In the genomic region with DNA sequence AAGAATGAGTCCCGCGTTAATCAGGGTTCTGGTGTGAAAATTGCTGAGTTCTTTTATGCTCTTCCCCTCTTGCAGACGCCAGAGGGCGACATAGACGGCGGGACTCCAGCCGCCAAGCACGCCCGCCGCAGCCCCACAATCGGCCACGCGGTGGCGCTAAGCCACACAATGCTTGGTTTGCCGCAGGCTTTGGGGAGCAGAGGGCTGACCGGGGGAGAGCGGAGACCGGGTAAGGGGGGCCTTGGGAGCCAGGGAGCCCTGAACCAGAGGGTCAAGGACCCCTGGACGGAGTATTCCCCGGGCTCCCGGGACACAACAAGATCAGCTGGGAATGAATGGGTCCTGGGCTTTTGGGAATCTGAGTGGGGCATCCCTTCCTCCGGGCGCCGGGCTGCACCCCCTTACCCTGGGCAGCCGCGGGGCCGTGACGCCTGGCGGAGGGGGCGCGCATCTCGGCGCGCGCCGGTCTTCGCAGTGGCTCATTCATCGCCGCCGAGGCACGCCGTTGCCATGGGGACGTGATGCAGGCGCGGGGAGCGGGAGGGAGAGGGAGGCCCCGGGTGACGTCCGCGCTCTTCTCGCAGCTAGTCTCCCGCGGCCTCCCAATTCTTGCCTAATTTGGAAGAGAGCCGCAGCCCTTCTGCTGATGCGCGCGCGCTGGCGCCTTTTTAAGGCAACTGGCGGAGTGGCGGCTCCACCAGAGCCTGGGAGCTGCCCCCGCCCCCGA, we compare ENCODE assay signal across 8 cellular contexts. TPM values are rescaled to one million over a fixed set of nuclear protein-coding genes. Genes with fewer than 3 reads are reported as not detected.
A peak's percentile ranks its signal among the peaks of the same experiment; 100 is the strongest.
DNase-seq lines count a peak whose midpoint lies in the region; ATAC-seq and TF ChIP-seq lines count a peak whose summit lies in the region.

No MANE protein-coding gene starts in this region.

- H2BK5ac ChIP-seq in trophoblast cell (ENCODE audit: low read depth, low read length, poor library complexity) = no peak overlapping the region

- no peak overlapping the region for H3K4ac ChIP-seq in trophoblast cell (ENCODE audit: low read depth, low read length)

- peaks cover 0 to 8% (median 2%) of the 10 kb centered on the region in 10 experiments; a peak in 7 of 20 replicates for H3K4me1 ChIP-seq in BLaER1 treated with 17β-estradiol and CSF1 and Interleukin-3, amounts not matched to agents 10 nM and 100 nM
- H3K4me1 ChIP-seq in heart left ventricle (peaks cover 0 to 11% (median 7%) of the 10 kb centered on the region in 12 donors), trophoblast cell (ENCODE audit: control insufficient read depth in 1 of 2, insufficient read depth in 2 of 2, low read length in 2 of 2) (peaks cover 0 to 2% of the 10 kb centered on the region in 2 experiments), tibial nerve (peaks cover 0 to 10% (median 4%) of the 10 kb centered on the region in 4 donors)

- POLR2A ChIA-PET in activated naive CD8-positive, alpha-beta T cell treated with anti-CD3 and anti-CD28 coated beads, Interleukin-2, amount 10 ng/mL, durations not matched to agents 7 days and 5 days (lab: Charles Lee) = interaction anchor here (0.6 to 2.3 kb wide), 4 partner anchors 12 to 74 kb away, joined by 3 to 10 read pairs (median 4); partner anchors contain the start of genes DPP3, MRPL11 and NPAS4

- H2BK12ac ChIP-seq in trophoblast cell (ENCODE audit: low read length) = no peak overlapping the region

- intact Hi-C loops in heart left ventricle (cut with DNase I) = loop anchor here (1.0 to 10.0 kb wide), 12 partner anchors 20 to 426 kb away; partner anchors contain the start of gene RBM4B (in 5 of the 10)

- H3K18ac ChIP-seq in trophoblast cell (ENCODE audit: low read length) = no peak overlapping the region

- peak overlapping the region in 1 of 11 experiments; percentile 33; a peak in 1 of 22 replicates for H3K27ac ChIP-seq in BLaER1 treated with 17β-estradiol and CSF1 and Interleukin-3, amounts not matched to agents 10 nM and 100 nM
- H3K27ac ChIP-seq in SU-DHL-6 (ENCODE audit: low read depth, low read length) = no peak overlapping the region
- H3K27ac ChIP-seq in heart left ventricle = peak overlapping the region in 5 of 12 donors; percentile 13 to 82 (median 46)
- no peak overlapping the region for H3K27ac ChIP-seq in trophoblast cell (ENCODE audit: low read depth, low read length)
- H3K27ac ChIP-seq in tibial nerve = peak overlapping the region in 3 of 4 donors; percentile 40 to 53 (median 43)

- H3F3A ChIP-seq in SU-DHL-6 (ENCODE audit: insufficient read depth) = no peaks in the 10 kb centered on the region

- H2AFZ ChIP-seq in SU-DHL-6 (ENCODE audit: low read depth, low read length, severe bottlenecking) (no peak overlapping the region), trophoblast cell (ENCODE audit: insufficient read depth, low read length, poor library complexity) (peak overlapping the region; percentile 46)

- peak overlapping the region; percentile 90 to 100 (median 99) for H3K4me2 ChIP-seq in BLaER1 treated with 17β-estradiol and CSF1 and Interleukin-3, amounts not matched to agents 10 nM and 100 nM
- H3K4me2 ChIP-seq in SU-DHL-6 (ENCODE audit: low read depth, low read length, poor library complexity, severe bottlenecking) = peak overlapping the region; percentile 61
- peak overlapping the region; percentile 93 for H3K4me2 ChIP-seq in trophoblast cell (ENCODE audit: low read length)

- H3K14ac ChIP-seq in trophoblast cell (ENCODE audit: low read length) = no peak overlapping the region

- no peak overlapping the region for H2BK120ac ChIP-seq in trophoblast cell (ENCODE audit: insufficient read depth, low read length, poor library complexity)

- H3K9me2 ChIP-seq in SU-DHL-6 (replicated peaks; ENCODE audit: insufficient read depth, low read length) = no peaks in the 10 kb centered on the region

- H3K36me3 ChIP-seq in BLaER1 treated with 17β-estradiol and CSF1 and Interleukin-3, amounts not matched to agents 10 nM and 100 nM = no peaks in the 10 kb centered on the region
- H3K36me3 ChIP-seq in SU-DHL-6 (ENCODE audit: low read length) (no peaks in the 10 kb centered on the region), heart left ventricle (no peaks in the 10 kb centered on the region), trophoblast cell (ENCODE audit: control insufficient read depth in 1 of 2, insufficient read depth in 2 of 2, low read length in 2 of 2) (no peaks in the 10 kb centered on the region), tibial nerve (no peaks in the 10 kb centered on the region)

- no peak overlapping the region for H4K91ac ChIP-seq in trophoblast cell (ENCODE audit: low read depth, low read length)

- no peaks in the 10 kb centered on the region for H3K36me3 Mint-ChIP-seq in activated naive CD8-positive, alpha-beta T cell treated with anti-CD3 and anti-CD28 coated beads, Interleukin-2, amount 10 ng/mL, durations not matched to agents 7 days and 5 days

- peaks cover 0 to 44% (median 7%) of the 10 kb centered on the region in 11 experiments; a peak in 11 of 22 replicates for H4K20me1 ChIP-seq in BLaER1 treated with 17β-estradiol and CSF1 and Interleukin-3, amounts not matched to agents 10 nM and 100 nM
- H4K20me1 ChIP-seq in SU-DHL-6 (ENCODE audit: low read depth, low read length) = no peaks in the 10 kb centered on the region

- H3K4me3 ChIP-seq in BLaER1 treated with 17β-estradiol and CSF1 and Interleukin-3, amounts not matched to agents 10 nM and 100 nM = peak overlapping the region; percentile 48 to 73 (median 60)
- peak overlapping the region; percentile 42 for H3K4me3 ChIP-seq in SU-DHL-6 (ENCODE audit: insufficient read depth, low read length, poor library complexity, severe bottlenecking)
- peak overlapping the region in 11 of 12 donors; percentile 10 to 63 (median 51) for H3K4me3 ChIP-seq in heart left ventricle
- peak overlapping the region; percentile 58 for H3K4me3 ChIP-seq in trophoblast cell (ENCODE audit: low read depth, low read length)
- H3K4me3 ChIP-seq in tibial nerve = peak overlapping the region; percentile 21 to 50 (median 42)

- H3K79me2 ChIP-seq in SU-DHL-6 (ENCODE audit: insufficient read depth, low read length) (no peaks in the 10 kb centered on the region), trophoblast cell (ENCODE audit: control insufficient read depth, insufficient read depth, low read length, poor library complexity) (no peaks in the 10 kb centered on the region)

- TF ChIP-seq POLR2A in heart left ventricle (IDR thresholded peaks at IDR 0.05) (no peak), tibial nerve (IDR thresholded peaks at IDR 0.05) (no peak)

- ATAC-seq in GM21529 (IDR thresholded peaks at IDR 0.05; ENCODE audit: unreplicated experiment) (peak; percentile 56), heart left ventricle (peak; percentile 34 to 97 (median 91))
- peak; percentile 85 for ATAC-seq in activated naive CD8-positive, alpha-beta T cell treated with anti-CD3 and anti-CD28 coated beads, Interleukin-2, amount 10 ng/mL, durations not matched to agents 7 days and 5 days (ENCODE audit: low read depth)

- peak; percentile 100 for TF ChIP-seq CTCF in SU-DHL-6 (IDR thresholded peaks at IDR 0.05; ENCODE audit: insufficient read depth, low read length, poor library complexity, severe bottlenecking)
- peak in 11 of 12 donors; percentile 100 for TF ChIP-seq CTCF in heart left ventricle (IDR thresholded peaks at IDR 0.05)
- TF ChIP-seq CTCF in tibial nerve (IDR thresholded peaks at IDR 0.05) = peak; percentile 98 to 100 (median 100)

- H3K27me3 Mint-ChIP-seq in activated naive CD8-positive, alpha-beta T cell treated with anti-CD3 and anti-CD28 coated beads, Interleukin-2, amount 10 ng/mL, durations not matched to agents 7 days and 5 days = peaks cover 13% of the 10 kb centered on the region

- peaks cover 51 to 53% (median 52%) of the 10 kb centered on the region in 11 experiments for H3K27me3 ChIP-seq in BLaER1 treated with 17β-estradiol and CSF1 and Interleukin-3, amounts not matched to agents 10 nM and 100 nM
- H3K27me3 ChIP-seq in SU-DHL-6 (ENCODE audit: low read length) (no peaks in the 10 kb centered on the region), heart left ventricle (peaks cover 0 to 18% (median 0%) of the 10 kb centered on the region in 9 donors), trophoblast cell (ENCODE audit: insufficient read depth, low read length) (no peaks in the 10 kb centered on the region), tibial nerve (peaks cover 0 to 26% of the 10 kb centered on the region in 2 donors)

- no peak overlapping the region for H3K23ac ChIP-seq in trophoblast cell (ENCODE audit: low read length)

- peak; percentile 89 to 99 (median 97) for DNase-seq in NCI-H1417 (lab: John Stamatoyannopoulos, UW)
- DNase-seq in activated naive CD8-positive, alpha-beta T cell treated with anti-CD3 and anti-CD28 coated beads, Interleukin-2, amount 10 ng/mL, durations not matched to agents 7 days and 5 days = peak; percentile 97
- DNase-seq in heart left ventricle = peak; percentile 85 to 92 (median 88)
- DNase-seq in trophoblast cell = peak; percentile 69 to 94
- peak; percentile 85 to 96 for DNase-seq in tibial nerve (ENCODE audit: low spot score in 2 of 2)

- H3K4me3 Mint-ChIP-seq in activated naive CD8-positive, alpha-beta T cell treated with anti-CD3 and anti-CD28 coated beads, Interleukin-2, amount 10 ng/mL, durations not matched to agents 7 days and 5 days = peak overlapping the region; percentile 83

- peak; percentile 8 to 47 for TF ChIP-seq EP300 in tibial nerve (IDR thresholded peaks at IDR 0.05)

- no peaks in the 10 kb centered on the region for H3K9me3 ChIP-seq in BLaER1 treated with 17β-estradiol and CSF1 and Interleukin-3, amounts not matched to agents 10 nM and 100 nM (replicated peaks in 1 of 11)
- no peaks in the 10 kb centered on the region for H3K9me3 ChIP-seq in SU-DHL-6 (ENCODE audit: insufficient read depth, low read length)
- no peaks in the 10 kb centered on the region for H3K9me3 ChIP-seq in heart left ventricle
- H3K9me3 ChIP-seq in trophoblast cell (ENCODE audit: insufficient read depth, low read depth, low read length) = peaks cover 2% of the 10 kb centered on the region
- no peaks in the 10 kb centered on the region for H3K9me3 ChIP-seq in tibial nerve

- H3K79me1 ChIP-seq in trophoblast cell (ENCODE audit: low read length) = no peaks in the 10 kb centered on the region

- H3K9ac ChIP-seq in BLaER1 treated with 17β-estradiol and CSF1 and Interleukin-3, amounts not matched to agents 10 nM and 100 nM = peak overlapping the region; percentile 21 to 71 (median 53); a peak in 16 of 22 replicates
- no peak overlapping the region for H3K9ac ChIP-seq in SU-DHL-6 (ENCODE audit: low read length)
- peak overlapping the region; percentile 36 for H3K9ac ChIP-seq in trophoblast cell (ENCODE audit: low read length)

- no peaks in the 10 kb centered on the region for H3K9me3 Mint-ChIP-seq in activated naive CD8-positive, alpha-beta T cell treated with anti-CD3 and anti-CD28 coated beads, Interleukin-2, amount 10 ng/mL, durations not matched to agents 7 days and 5 days

- no peak overlapping the region for H4K12ac ChIP-seq in trophoblast cell (ENCODE audit: low read depth, low read length)

- 0 to 1% (median 1%) methylated on average over 2 to 63 of the region's 63 CpGs for WGBS in heart left ventricle, 4 donors
- WGBS in trophoblast cell (ENCODE audit: extremely low coverage, insufficient coverage, insufficient read length) = no CpG with 5 or more reads among the region's 63 CpGs
- WGBS in tibial nerve, 2 donors = 1% methylated on average over 27 to 40 of the region's 63 CpGs

- no peak overlapping the region for H4K8ac ChIP-seq in trophoblast cell (ENCODE audit: low read depth, low read length)

- peaks cover 3% of the 10 kb centered on the region for H3K4me1 Mint-ChIP-seq in activated naive CD8-positive, alpha-beta T cell treated with anti-CD3 and anti-CD28 coated beads, Interleukin-2, amount 10 ng/mL, durations not matched to agents 7 days and 5 days

- no peak overlapping the region for H2AK5ac ChIP-seq in trophoblast cell (ENCODE audit: low read length)

- peak overlapping the region; percentile 57 for H3K27ac Mint-ChIP-seq in activated naive CD8-positive, alpha-beta T cell treated with anti-CD3 and anti-CD28 coated beads, Interleukin-2, amount 10 ng/mL, durations not matched to agents 7 days and 5 days

RNA-seq across cellular contexts. Expression of gene NPAS4, which starts 12.2 kb away (rescaled TPM):
- under 1 TPM; 0.23 to 0.67 TPM for total RNA-seq in activated naive CD8-positive, alpha-beta T cell treated with anti-CD3 and anti-CD28 coated beads, Interleukin-2, amount 10 ng/mL, durations not matched to agents 7 days and 5 days
- under 1 TPM in 1 of 9 donors, not detected in 8; 0.75 TPM for total RNA-seq in heart left ventricle
- under 1 TPM in 1 of 2 donors, not detected in 1; 0.04 TPM for polyA plus RNA-seq in heart left ventricle
- polyA plus RNA-seq in trophoblast cell (2013) = 0.08 and 0.18 TPM in 2 replicates
- under 1 TPM in 1 of 4 donors, not detected in 3; 0.42 TPM for total RNA-seq in tibial nerve

RNA-seq across cellular contexts. Expression of gene MRPL11, which starts 30.0 kb away (rescaled TPM):
- total RNA-seq in activated naive CD8-positive, alpha-beta T cell treated with anti-CD3 and anti-CD28 coated beads, Interleukin-2, amount 10 ng/mL, durations not matched to agents 7 days and 5 days = 10 to 100 TPM; 53.9 to 64.4 TPM
- total RNA-seq in heart left ventricle (10 to 100 TPM; 38.9 to 56.9 (median 47.4) TPM), tibial nerve (10 to 100 TPM; 42.9 to 63.8 (median 53.9) TPM)
- polyA plus RNA-seq in heart left ventricle = 10 to 100 TPM; 48.9 to 62.8 TPM
- polyA plus RNA-seq in trophoblast cell (2013) = 63.3 and 69.5 TPM in 2 replicates

RNA-seq across cellular contexts. Expression of gene SLC29A2, which starts 37.1 kb away (rescaled TPM):
- 10 to 100 TPM; 11.2 to 12.1 TPM for total RNA-seq in activated naive CD8-positive, alpha-beta T cell treated with anti-CD3 and anti-CD28 coated beads, Interleukin-2, amount 10 ng/mL, durations not matched to agents 7 days and 5 days
- 10 to 100 TPM in 6 of 9 donors, 1 to 10 TPM in 3; 6.8 to 30.9 (median 13.1) TPM for total RNA-seq in heart left ventricle
- 10 to 100 TPM; 18.2 to 29.7 TPM for polyA plus RNA-seq in heart left ventricle
- polyA plus RNA-seq in trophoblast cell (2013) = 15.3 and 16.0 TPM in 2 replicates
- 1 to 10 TPM; 1.5 to 5.4 (median 2.4) TPM for total RNA-seq in tibial nerve

RNA-seq across cellular contexts. Expression of gene PELI3, which starts 58.1 kb away (rescaled TPM):
- total RNA-seq in activated naive CD8-positive, alpha-beta T cell treated with anti-CD3 and anti-CD28 coated beads, Interleukin-2, amount 10 ng/mL, durations not matched to agents 7 days and 5 days = 10 to 100 TPM; 10.6 to 10.7 TPM
- total RNA-seq in heart left ventricle = 10 to 100 TPM in 3 of 9 donors, 1 to 10 TPM in 6; 7.2 to 26.2 (median 8.0) TPM
- polyA plus RNA-seq in heart left ventricle = 1 to 10 TPM; 5.8 to 9.2 TPM
- 3.7 and 4.1 TPM in 2 replicates for polyA plus RNA-seq in trophoblast cell (2013)
- 10 to 100 TPM; 14.4 to 26.4 (median 20.4) TPM for total RNA-seq in tibial nerve

Comparison
In these comparisons a context has a peak if more than half of its experiments do, and no peak if none do; other contexts are left out.
1. H3K27ac ChIP-seq: peak in tibial nerve (3 of 4); none in SU-DHL-6 (single experiment) and trophoblast cell (single experiment).
2. Peak in every context shown above with its lines, with median percentiles within 50 percentile points of each other: H3K4me2 ChIP-seq, H3K4me3 ChIP-seq, ATAC-seq, DNase-seq and CTCF ChIP-seq.